1 cellular context compared by ENCODE assay signal in the genomic region with DNA sequence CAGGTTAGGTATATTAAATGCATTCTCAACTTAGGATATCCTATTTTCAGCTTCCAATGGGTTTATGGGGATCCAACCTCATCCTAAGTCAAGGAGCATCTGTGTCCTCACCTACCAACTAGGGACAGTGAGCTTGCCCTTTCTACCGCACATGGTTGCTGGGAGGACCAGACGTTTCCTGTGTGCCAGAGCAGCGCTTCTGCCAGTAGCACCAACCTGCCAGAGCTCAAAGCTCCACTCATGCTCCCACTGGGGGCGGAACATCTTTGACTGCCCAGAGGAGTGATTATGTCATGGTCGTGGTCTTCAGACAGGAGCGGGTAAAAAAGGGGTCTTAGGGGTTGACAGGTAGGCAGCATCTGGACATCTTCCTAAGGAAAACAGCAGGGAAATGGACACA.
TF ChIP-seq lines count a peak whose summit lies in the region.

No MANE protein-coding gene starts in this region.

TF ChIP-seq in HEK293T, 16 proteins besides CTCF, POLR2A, EP300 and RAD21:
- TF ChIP-seq BHLHE40 (IDR thresholded peaks at IDR 0.05; ENCODE audit: borderline replicate concordance), result no peak
- TF ChIP-seq ARNT (IDR thresholded peaks at IDR 0.05), result no peak
- TF ChIP-seq TARDBP (IDR thresholded peaks at IDR 0.05), result no peak
- no peak for TF ChIP-seq FOXM1 (IDR thresholded peaks at IDR 0.05; ENCODE audit: borderline replicate concordance)
- no peak for TF ChIP-seq ZNF384 (IDR thresholded peaks at IDR 0.05)
- TF ChIP-seq HDGF (IDR thresholded peaks at IDR 0.05; ENCODE audit: borderline replicate concordance), result no peak
- TF ChIP-seq LEF1 (IDR thresholded peaks at IDR 0.05; ENCODE audit: borderline replicate concordance), result no peak
- no peak for TF ChIP-seq L3MBTL2 (conservative IDR thresholded peaks at IDR 0.05)
- no peak for TF ChIP-seq FOXK2 (IDR thresholded peaks at IDR 0.05)
- no peak for TF ChIP-seq ELF4 (IDR thresholded peaks at IDR 0.05)
- TF ChIP-seq, protein P1, sequence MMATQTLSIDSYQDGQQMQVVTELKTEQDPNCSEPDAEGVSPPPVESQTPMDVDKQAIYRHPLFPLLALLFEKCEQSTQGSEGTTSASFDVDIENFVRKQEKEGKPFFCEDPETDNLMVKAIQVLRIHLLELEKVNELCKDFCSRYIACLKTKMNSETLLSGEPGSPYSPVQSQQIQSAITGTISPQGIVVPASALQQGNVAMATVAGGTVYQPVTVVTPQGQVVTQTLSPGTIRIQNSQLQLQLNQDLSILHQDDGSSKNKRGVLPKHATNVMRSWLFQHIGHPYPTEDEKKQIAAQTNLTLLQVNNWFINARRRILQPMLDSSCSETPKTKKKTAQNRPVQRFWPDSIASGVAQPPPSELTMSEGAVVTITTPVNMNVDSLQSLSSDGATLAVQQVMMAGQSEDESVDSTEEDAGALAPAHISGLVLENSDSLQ (IDR thresholded peaks at IDR 0.05), result no peak
- no peak for TF ChIP-seq CTBP1 (IDR thresholded peaks at IDR 0.05; ENCODE audit: borderline replicate concordance)
